ENCODE assay signal across 8 cellular contexts in genomic region chr22:36065775-36066544, GRCh38. TPM values are rescaled to one million over a fixed set of nuclear protein-coding genes. Genes with fewer than 3 reads are reported as not detected.
A peak's percentile ranks its signal among the peaks of the same experiment; 100 is the strongest.
DNase-seq lines count a peak whose midpoint lies in the region; ATAC-seq and TF ChIP-seq lines count a peak whose summit lies in the region.

No MANE protein-coding gene starts in this region.

- H3K36me3 ChIP-seq in GM06990 (ENCODE audit: control insufficient read depth, insufficient read depth, low read length) = no peaks in the 10 kb centered on the region
- no peaks in the 10 kb centered on the region for H3K36me3 ChIP-seq in adipocyte (ENCODE audit: control insufficient read depth, insufficient read depth, low read length, severe bottlenecking)
- no peaks in the 10 kb centered on the region for H3K36me3 ChIP-seq in cardiac muscle cell
- no peaks in the 10 kb centered on the region for H3K36me3 ChIP-seq in ovary
- no peaks in the 10 kb centered on the region for H3K36me3 ChIP-seq in testis (ENCODE audit: low read depth, missing control alignments)

- TF ChIP-seq POLR2A in ovary (IDR thresholded peaks at IDR 0.05) (no peak), testis (IDR thresholded peaks at IDR 0.05) (no peak)

- intact Hi-C loops in ovary (cut with DNase I) = loop anchor here in 3 of 4 donors (5.0 to 10.0 kb wide), 7 partner anchors 56 to 711 kb away; partner anchors contain the start of gene APOL6 (in 1 of the 3)
- intact Hi-C loops in testis (cut with DNase I; ENCODE audit: low total_unique reads) = loop anchor here (10.0 kb wide), 1 partner anchor 59 kb away; no protein-coding TSS in a partner anchor

- 1% methylated on average over 54 of the region's 54 CpGs for WGBS in ovary, 3 donors
- WGBS in testis, 2 donors = 1 to 3% methylated on average over 16 to 54 of the region's 54 CpGs

- H3K4me1 ChIP-seq in adipocyte (ENCODE audit: control insufficient read depth, insufficient read depth, low read length) (peaks cover 10% of the 10 kb centered on the region), cardiac muscle cell (ENCODE audit: low read depth) (peaks cover 11% of the 10 kb centered on the region), ovary (ENCODE audit: insufficient read depth) (no peaks in the 10 kb centered on the region), testis (peaks cover 4% of the 10 kb centered on the region)

- H3K27me3 ChIP-seq in GM06990 (replicated peaks; ENCODE audit: control insufficient read depth, insufficient read depth, low read length) (no peaks in the 10 kb centered on the region), adipocyte (replicated peaks; ENCODE audit: control insufficient read depth, insufficient read depth, low read length) (no peaks in the 10 kb centered on the region), cardiac muscle cell (no peaks in the 10 kb centered on the region), ovary (no peaks in the 10 kb centered on the region), testis (no peaks in the 10 kb centered on the region)

- peak overlapping the region; percentile 89 for H3K9ac ChIP-seq in adipocyte (ENCODE audit: low read length)

- DNase-seq in GM06990 (ENCODE audit: extremely low read depth, insufficient read length) = peak; percentile 52
- peak; percentile 89 for DNase-seq in NCI-H1436 (lab: John Stamatoyannopoulos, UW)
- peak; percentile 34 for DNase-seq in T follicular helper cell (ENCODE audit: low read depth)
- peak; percentile 98 for DNase-seq in adipocyte (ENCODE audit: low read depth)
- peak; percentile 97 to 98 for DNase-seq in cardiac muscle cell (ENCODE audit: low read depth in 1 of 2, low spot score in 1 of 2)
- DNase-seq in ovary = peak; percentile 87 to 93 (median 91)
- DNase-seq in testis = peak; percentile 91

- ATAC-seq in HG02763 (IDR thresholded peaks at IDR 0.05; ENCODE audit: unreplicated experiment) = no peak

- TF ChIP-seq CTCF in GM06990 (IDR thresholded peaks at IDR 0.05; ENCODE audit: insufficient read depth, low read length, poor library complexity, severe bottlenecking) = peak; percentile 94
- peak; percentile 100 for TF ChIP-seq CTCF in cardiac muscle cell (IDR thresholded peaks at IDR 0.05; ENCODE audit: low read depth, low read length)
- TF ChIP-seq CTCF in ovary (IDR thresholded peaks at IDR 0.05) = peak; percentile 99 to 100 (median 99)
- TF ChIP-seq CTCF in testis (IDR thresholded peaks at IDR 0.05) = peak; percentile 96 to 100 (median 99)

- H3K27ac ChIP-seq in cardiac muscle cell (peak overlapping the region; percentile 92), ovary (peak overlapping the region; percentile 30 to 82), testis (peak overlapping the region; percentile 61 to 90)

- no peaks in the 10 kb centered on the region for H3K9me3 ChIP-seq in adipocyte (ENCODE audit: control insufficient read depth, low read length)
- H3K9me3 ChIP-seq in cardiac muscle cell (ENCODE audit: low read depth) = no peaks in the 10 kb centered on the region
- H3K9me3 ChIP-seq in ovary = no peaks in the 10 kb centered on the region
- no peaks in the 10 kb centered on the region for H3K9me3 ChIP-seq in testis

- TF ChIP-seq EP300 in ovary (IDR thresholded peaks at IDR 0.05) = no peak

- H3K4me3 ChIP-seq in GM06990 (replicated peaks; ENCODE audit: low read depth, low read length) (peak overlapping the region; percentile 39), adipocyte (ENCODE audit: low read length) (peak overlapping the region; percentile 74), cardiac muscle cell (peak overlapping the region; percentile 24), ovary (peak overlapping the region; percentile 45), testis (peak overlapping the region; percentile 51 to 53)

RNA-seq across cellular contexts. Expression of gene RBFOX2, which starts 37.3 kb away (rescaled TPM):
- total RNA-seq in cardiac muscle cell (332 and 339 TPM in 2 replicates), ovary (100 to 1,000 TPM in 5 of 7 donors, 10 to 100 TPM in 2; 71.1 to 137 (median 128) TPM), testis (10 to 100 TPM; 63.9 to 85.2 TPM)
- polyA plus RNA-seq in cardiac muscle cell (299 and 399 TPM in 2 replicates), ovary (100 to 1,000 TPM in 1 of 2 donors, 10 to 100 TPM in 1; 68.7 to 140 TPM), testis (ENCODE audit: insufficient read depth, low read depth, low replicate concordance) (53.4 TPM)

Comparison
In these comparisons a context has a peak if more than half of its experiments do, and no peak if none do; other contexts are left out.
1. DNase-seq: peak in every context shown above with its lines; median percentile 98 in adipocyte; 98 in cardiac muscle cell; 91 in ovary; 91 in testis; 89 in NCI-H1436; 52 in GM06990; 34 in T follicular helper cell.
2. H3K4me3 ChIP-seq: peak in every context shown above with its lines; median percentile 74 in adipocyte; 52 in testis; 45 in ovary; 39 in GM06990; 24 in cardiac muscle cell.